ENCODE assay signal across 21 cellular contexts in the genomic region with DNA sequence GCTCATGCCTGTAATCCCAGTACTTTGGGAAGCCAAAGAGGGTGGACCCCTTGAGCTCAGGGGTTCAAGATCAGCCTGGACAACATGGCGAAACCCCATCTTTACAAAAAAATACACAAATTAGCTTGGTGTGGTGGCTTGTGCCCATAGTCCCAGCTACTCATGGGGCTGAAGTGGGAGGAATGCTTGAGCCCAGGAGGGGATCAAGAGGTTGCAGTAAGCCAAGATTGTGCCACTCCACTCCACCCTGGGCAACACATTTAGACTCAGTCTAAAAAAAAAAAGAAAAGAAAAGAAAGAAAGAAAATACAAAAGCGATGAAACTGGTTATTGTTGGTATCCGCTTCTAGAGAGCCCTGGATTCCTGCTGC.
"Had no signal": no experiment of that assay in that cellular context is flagged by ENCODE, and none has a peak within 500 bp of the region (broad histone marks: within the 10 kb centered on the region; RNA-seq: fewer than 3 reads in every experiment).

No MANE protein-coding gene starts in this region.

- ATAC-seq: gastrocnemius medialis; left cardiac atrium; left lung; left ventricle myocardium superior; lower lobe of right lung; mucosa of descending colon; naive thymus-derived CD8-positive, alpha-beta T cell had no signal

- H3K4me2 ChIP-seq: hepatocyte had no signal

- H2AFZ ChIP-seq: hepatocyte had no signal

- H3K4me1 ChIP-seq: esophagus squamous epithelium, gastrocnemius medialis, left lung, lower lobe of right lung had no signal

- H3K27me3 ChIP-seq: esophagus squamous epithelium, gastrocnemius medialis, hepatocyte, left lung had no signal

- H3K9me3 ChIP-seq: gastrocnemius medialis had no signal

- DNase-seq: dermis blood vessel endothelial cell; dorsolateral prefrontal cortex; effector CD4-positive, alpha-beta T cell; effector memory CD4-positive, alpha-beta T cell; esophagus squamous epithelium; foreskin fibroblast; foreskin melanocyte; gastrocnemius medialis; glutamatergic neuron; head of caudate nucleus; hypothalamus; left cardiac atrium; left lung; left ventricle myocardium superior; lower lobe of right lung; mesenchymal stem cell; mucosa of descending colon; naive B cell; naive thymus-derived CD8-positive, alpha-beta T cell had no signal

- H3K36me3 ChIP-seq: esophagus squamous epithelium, gastrocnemius medialis, left lung, lower lobe of right lung had no signal

- H3K27ac ChIP-seq: coronary artery, dorsolateral prefrontal cortex, esophagus squamous epithelium, gastrocnemius medialis, hepatocyte, left lung, lower lobe of right lung had no signal

- H3K79me2 ChIP-seq: hepatocyte had no signal

- H3K4me3 ChIP-seq: coronary artery, dorsolateral prefrontal cortex, esophagus squamous epithelium, gastrocnemius medialis, hepatocyte, left lung, lower lobe of right lung, mucosa of descending colon had no signal
